ENCODE assay signal across 28 cellular contexts in the genomic region with DNA sequence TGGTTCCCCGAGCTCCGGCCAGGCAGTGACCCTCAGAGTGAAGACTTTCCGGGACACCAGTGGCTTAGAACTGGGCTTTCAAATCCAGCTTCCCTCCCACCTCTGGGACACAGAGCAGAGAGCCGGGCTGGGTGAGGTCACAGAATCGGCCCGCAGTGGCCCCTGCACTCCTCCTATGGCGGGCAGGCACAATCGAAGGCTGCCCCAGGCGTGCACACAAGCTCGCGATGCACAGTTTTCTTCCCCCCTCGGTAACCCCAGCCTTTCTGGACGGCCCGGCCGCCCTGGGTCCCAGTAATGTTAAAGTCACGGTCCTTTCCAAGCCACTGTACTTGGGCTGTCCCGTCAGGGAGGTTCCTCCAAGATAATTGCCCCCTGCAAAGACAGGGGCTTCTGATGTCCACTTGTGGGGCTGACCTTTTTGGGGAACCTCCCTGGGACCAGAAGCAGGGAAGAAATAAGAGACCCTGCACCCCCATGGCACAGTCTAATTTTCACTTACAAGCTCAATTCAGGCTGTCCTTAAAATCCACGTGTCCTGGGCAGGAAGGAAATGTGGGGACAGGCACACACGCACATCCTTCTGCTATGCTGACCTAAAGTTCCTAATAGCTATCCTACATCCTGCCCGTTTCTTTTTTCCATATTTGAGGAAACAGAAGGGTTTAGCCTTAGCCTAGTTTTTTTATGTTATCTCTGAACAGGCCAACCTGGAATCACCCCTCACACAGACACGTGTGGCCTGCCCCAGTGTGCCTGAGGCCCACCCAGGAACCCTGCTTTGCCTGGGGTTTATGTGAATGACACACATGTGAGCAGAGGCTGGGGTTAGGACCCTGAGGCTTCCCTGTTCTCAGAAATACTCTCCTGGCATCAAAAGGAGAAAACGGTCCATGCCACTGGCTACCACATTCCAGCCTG. TPM values are rescaled to one million over a fixed set of nuclear protein-coding genes. Genes with fewer than 3 reads are reported as not detected.
A peak's percentile ranks its signal among the peaks of the same experiment; 100 is the strongest.
DNase-seq lines count a peak whose midpoint lies in the region; ATAC-seq, FAIRE-seq and TF ChIP-seq lines count a peak whose summit lies in the region.
"Had no signal": no experiment of that assay in that cellular context is flagged by ENCODE, and none has a peak within 500 bp of the region (broad histone marks: within the 10 kb centered on the region; RNA-seq: fewer than 3 reads in every experiment).

No MANE protein-coding gene starts in this region.

- H2AFZ ChIP-seq in osteoblast (ENCODE audit: low read length): no peak overlapping the region

- DNase-seq in breast epithelium (ENCODE audit: low spot score in 2 of 2): no peak
- DNase-seq in MCF 10A (ENCODE audit: unreplicated experiment): no peak
- no peak for DNase-seq in left cardiac atrium
- DNase-seq in osteoblast (ENCODE audit: insufficient read length, low spot score, missing footprints): peak; percentile 68
- no peak for DNase-seq in upper lobe of right lung
- no peak for DNase-seq in NCI-H446 treated with DMSO at 0.1 percent for 48 hours (lab: John Stamatoyannopoulos, UW)
- DNase-seq in HTR-8/SVneo (ENCODE audit: insufficient read length, low spot score): no peak
- DNase-seq in effector memory CD8-positive, alpha-beta T cell: no peak
- DNase-seq: 8988T; activated CD4-positive, alpha-beta T cell treated with anti-CD3 and anti-CD28 coated beads, Interleukin-2, amount 50 U/mL, for 4 hours; activated gamma-delta T cell; kidney glomerular epithelial cell; NCI-H1436 treated with DMSO at 0.1 percent for 48 hours; NCI-H2171 treated with DMSO at 0.1 percent for 48 hours; NCI-H748 treated with DMSO at 0.1 percent for 48 hours; OCI-M1; stimulated activated CD4-positive, alpha-beta T cell treated with anti-CD3 and anti-CD28 coated beads, Interleukin-2, amount 100 ng/mL, for 24 hours; stimulated activated naive CD8-positive, alpha-beta T cell treated with anti-CD3 and anti-CD28 coated beads, Interleukin-15, Interleukin-2, amounts not matched to agents 100 U/mL and 50 U/mL, for 24 hours; WERI-Rb-1 had no signal

- peak overlapping the region; percentile 48 to 80 for H3K27ac ChIP-seq in breast epithelium
- H3K27ac ChIP-seq in osteoblast (ENCODE audit: low read depth, low read length): no peak overlapping the region
- H3K27ac ChIP-seq in upper lobe of right lung: peak overlapping the region; percentile 24
- H3K27ac ChIP-seq: neutrophil, SJCRH30, WERI-Rb-1 had no signal

- no peak for TF ChIP-seq CTCF in breast epithelium (IDR thresholded peaks at IDR 0.05)
- no peak for TF ChIP-seq CTCF in MCF 10A (IDR thresholded peaks at IDR 0.05; ENCODE audit: unreplicated experiment)
- TF ChIP-seq CTCF in osteoblast (IDR thresholded peaks at IDR 0.05; ENCODE audit: extremely low read depth, low read depth, low read length): no peak
- TF ChIP-seq CTCF in upper lobe of right lung (IDR thresholded peaks at IDR 0.05): no peak

- H3K4me3 Mint-ChIP-seq in MCF 10A (ENCODE audit: unreplicated experiment): no peak overlapping the region
- H3K4me3 Mint-ChIP-seq in effector memory CD8-positive, alpha-beta T cell: no peak overlapping the region
- H3K4me3 Mint-ChIP-seq: T-helper 1 cell treated with Interleukin-12 subunit alpha and Interleukin-12 subunit beta and Interleukin-4 antibody, amounts not matched to agents 30 μg/mL and 1 μg/mL, for 36 hours had no signal

- H3K4me1 ChIP-seq in breast epithelium (peaks cover 0 to 4% of the 10 kb centered on the region in 2 donors), osteoblast (ENCODE audit: insufficient read depth, low read length) (no peaks in the 10 kb centered on the region), upper lobe of right lung (peaks cover 16% of the 10 kb centered on the region)
- H3K4me1 ChIP-seq: BE2C, SJCRH30 had no signal

- intact Hi-C loops in breast epithelium (cut with DNase I; ENCODE audit: low total_unique reads) (no loop called here), MCF 10A (cut with micrococcal nuclease) (no loop called here), left cardiac atrium (cut with DNase I) (no loop called here), upper lobe of right lung (cut with DNase I) (no loop called here)

- H3K9me3 Mint-ChIP-seq in MCF 10A (ENCODE audit: unreplicated experiment): no peaks in the 10 kb centered on the region
- H3K9me3 Mint-ChIP-seq in effector memory CD8-positive, alpha-beta T cell: no peaks in the 10 kb centered on the region
- H3K9me3 Mint-ChIP-seq: T-helper 1 cell treated with Interleukin-12 subunit alpha and Interleukin-12 subunit beta and Interleukin-4 antibody, amounts not matched to agents 30 μg/mL and 1 μg/mL, for 36 hours had no signal

- no peaks in the 10 kb centered on the region for H4K20me1 ChIP-seq in osteoblast (ENCODE audit: insufficient read depth, low read length)

- no peak overlapping the region for H3K4me3 ChIP-seq in breast epithelium
- no peak overlapping the region for H3K4me3 ChIP-seq in osteoblast (ENCODE audit: insufficient read depth, low read length)
- H3K4me3 ChIP-seq in upper lobe of right lung: no peak overlapping the region
- H3K4me3 ChIP-seq: SJCRH30 had no signal

- H3K36me3 ChIP-seq in breast epithelium (no peaks in the 10 kb centered on the region), osteoblast (ENCODE audit: insufficient read depth, low read length) (no peaks in the 10 kb centered on the region), upper lobe of right lung (no peaks in the 10 kb centered on the region)
- H3K36me3 ChIP-seq: BE2C, SJCRH30 had no signal

- H3K4me1 Mint-ChIP-seq in MCF 10A (ENCODE audit: insufficient read depth, unreplicated experiment): no peaks in the 10 kb centered on the region
- peaks cover 3% of the 10 kb centered on the region in 2 donors for H3K4me1 Mint-ChIP-seq in effector memory CD8-positive, alpha-beta T cell (ENCODE audit: low read depth in 2 of 2)

- H3K27ac Mint-ChIP-seq in MCF 10A (ENCODE audit: low read depth, unreplicated experiment): no peak overlapping the region
- no peak overlapping the region for H3K27ac Mint-ChIP-seq in effector memory CD8-positive, alpha-beta T cell
- H3K27ac Mint-ChIP-seq: T-helper 1 cell treated with Interleukin-12 subunit alpha and Interleukin-12 subunit beta and Interleukin-4 antibody, amounts not matched to agents 30 μg/mL and 1 μg/mL, for 36 hours had no signal

- no peaks in the 10 kb centered on the region for H3K27me3 ChIP-seq in breast epithelium
- H3K27me3 ChIP-seq in osteoblast (ENCODE audit: insufficient read depth, low read length): peaks cover 5% of the 10 kb centered on the region
- H3K27me3 ChIP-seq in upper lobe of right lung: no peaks in the 10 kb centered on the region
- H3K27me3 ChIP-seq: BE2C, neutrophil had no signal

- POLR2A ChIA-PET in MCF 10A (lab: Yijun Ruan, JAX): interaction anchor here (0.7 kb wide), 1 partner anchor 153 kb away, joined by 3 read pairs; no protein-coding TSS in a partner anchor

- no TSS peak for BruUV-seq in MCF 10A (replicated peaks; lab: Mats Ljungman, UMichigan)

- H3K79me2 ChIP-seq in osteoblast (ENCODE audit: insufficient read depth, low read length): no peaks in the 10 kb centered on the region

- ATAC-seq in left cardiac atrium (peak; percentile 30 to 66), upper lobe of right lung (no peak)
- no peak for ATAC-seq in effector memory CD8-positive, alpha-beta T cell (replicated peaks)
- ATAC-seq: stimulated activated naive CD8-positive, alpha-beta T cell treated with anti-CD3 and anti-CD28 coated beads, Interleukin-15, Interleukin-2, amounts not matched to agents 100 U/mL and 50 U/mL, for 24 hours had no signal

- no peaks in the 10 kb centered on the region for H3K9me3 ChIP-seq in breast epithelium
- no peaks in the 10 kb centered on the region for H3K9me3 ChIP-seq in osteoblast (ENCODE audit: low read depth, low read length)
- no peaks in the 10 kb centered on the region for H3K9me3 ChIP-seq in upper lobe of right lung
- H3K9me3 ChIP-seq: BE2C, neutrophil, SJCRH30 had no signal

- no peaks in the 10 kb centered on the region for H3K36me3 Mint-ChIP-seq in MCF 10A (ENCODE audit: insufficient read depth, unreplicated experiment)
- peaks cover 14% of the 10 kb centered on the region for H3K36me3 Mint-ChIP-seq in effector memory CD8-positive, alpha-beta T cell (ENCODE audit: insufficient read depth)

- no peak for FAIRE-seq in HTR-8/SVneo (lab: Jason Lieb, UNC)
- FAIRE-seq: GM19239 had no signal

- no peak for TF ChIP-seq POLR2A in breast epithelium (IDR thresholded peaks at IDR 0.05)

- H3K4me2 ChIP-seq in osteoblast (ENCODE audit: insufficient read depth, low read length): no peak overlapping the region

- H3K27me3 Mint-ChIP-seq in MCF 10A (ENCODE audit: insufficient read depth, unreplicated experiment): no peaks in the 10 kb centered on the region
- H3K27me3 Mint-ChIP-seq in effector memory CD8-positive, alpha-beta T cell: peaks cover 2 to 14% of the 10 kb centered on the region in 2 donors

- CTCF ChIA-PET in MCF 10A (lab: Yijun Ruan, JAX): interaction anchor here (0.9 to 1.2 kb wide), 2 partner anchors 8 to 9 kb away, joined by 3 to 5 read pairs; no protein-coding TSS in a partner anchor

RNA-seq across cellular contexts. Expression of gene TFF3, which starts 13.6 kb away (rescaled TPM):
- 100 to 1,000 TPM in 1 of 3 donors, 10 to 100 TPM in 1, under 1 TPM in 1; 0.96 to 108 (median 11.4) TPM for total RNA-seq in breast epithelium
- not detected in 2 replicates for total RNA-seq in MCF 10A (2022)
- 1 to 10 TPM; 4.1 to 9.1 TPM for total RNA-seq in left cardiac atrium
- total RNA-seq in osteoblast: not detected in 2 replicates
- 19.6 TPM for total RNA-seq in upper lobe of right lung
- total RNA-seq: cerebellum, mononuclear cell had no signal

RNA-seq across cellular contexts. Expression of gene TFF2, which starts 49.2 kb away (rescaled TPM):
- total RNA-seq in breast epithelium (not detected), MCF 10A (2022) (not detected in 2 replicates), left cardiac atrium (not detected), osteoblast (not detected in 2 replicates), upper lobe of right lung (not detected)
- total RNA-seq: cerebellum, H7, mononuclear cell, SJCRH30, urinary bladder had no signal

Comparison
In these comparisons a context has a peak if more than half of its experiments do, and no peak if none do; other contexts are left out.
1. ATAC-seq: peak in left cardiac atrium (2 of 2); none in upper lobe of right lung (single experiment) and effector memory CD8-positive, alpha-beta T cell (single experiment).